In the genomic region with DNA sequence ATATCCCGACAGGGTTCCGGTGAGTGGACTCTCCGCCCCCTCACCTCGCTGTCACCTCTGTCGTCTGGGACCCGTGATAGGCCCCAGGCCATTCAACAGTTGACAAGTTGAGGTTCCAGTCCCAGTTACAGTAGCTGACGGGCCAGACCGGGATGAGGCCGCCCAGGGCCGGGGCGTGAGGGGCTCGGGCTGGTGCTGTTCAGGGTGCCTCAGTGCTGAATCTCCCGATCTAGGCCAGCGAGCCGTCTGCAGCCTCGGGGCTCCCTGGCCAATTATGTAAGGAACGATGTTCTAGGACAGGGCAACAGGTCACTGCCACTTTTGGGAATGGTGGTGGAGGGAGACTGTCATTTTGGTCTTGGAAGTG, we compare ENCODE assay signal across 8 cellular contexts. TPM values are rescaled to one million over a fixed set of nuclear protein-coding genes. Genes with fewer than 3 reads are reported as not detected.
DNase-seq lines count a peak whose midpoint lies in the region; ATAC-seq and TF ChIP-seq lines count a peak whose summit lies in the region.

No MANE protein-coding gene starts in this region.

- H3K36me3 ChIP-seq in muscle layer of duodenum (ENCODE audit: control insufficient read depth in 1 of 2, insufficient read depth in 2 of 2, low read length in 2 of 2) = peaks cover 24 to 37% of the 10 kb centered on the region in 2 donors

- peak overlapping the region; percentile 90 for H3K4me3 Mint-ChIP-seq in CD4-positive, alpha-beta T cell

- POLR2A ChIA-PET in CD4-positive, alpha-beta T cell (lab: Charles Lee) = interaction anchor here (0.6 to 3.8 kb wide), 15 partner anchors 10 to 900 kb away, joined by 3 to 59 read pairs (median 4); partner anchors contain the start of genes ADAT1, CFDP1, KARS1 and RFWD3

- peaks cover 9 to 50% of the 10 kb centered on the region in 2 donors for H3K4me1 ChIP-seq in muscle layer of duodenum (ENCODE audit: control insufficient read depth in 1 of 2, insufficient read depth in 2 of 2, low read length in 2 of 2)

- CTCF ChIA-PET in CD4-positive, alpha-beta T cell (lab: Charles Lee) = interaction anchor here (1.6 to 1.9 kb wide), 3 partner anchors 11 to 197 kb away, joined by 4 to 5 read pairs (median 4); partner anchors contain the start of gene TMEM231

- intact Hi-C loops in CD4-positive, alpha-beta T cell (cut with DNase I, micrococcal nuclease) = loop anchor here (1.0 to 10.0 kb wide), 11 partner anchors 11 to 900 kb away; partner anchors contain the start of genes ADAT1 (in 2 of the 2), KARS1 (in 2 of the 2), TERF2IP (in 2 of the 2) and TMEM170A (in 2 of the 2)

- no peak for TF ChIP-seq CTCF in CD4-positive, alpha-beta T cell (IDR thresholded peaks at IDR 0.05)
- no peak for TF ChIP-seq CTCF in HFF-Myc (IDR thresholded peaks at IDR 0.05; ENCODE audit: low read depth, low read length, missing control alignments)

- peaks cover 14% of the 10 kb centered on the region for H3K27me3 Mint-ChIP-seq in CD4-positive, alpha-beta T cell

- no peaks in the 10 kb centered on the region for H3K9me3 Mint-ChIP-seq in CD4-positive, alpha-beta T cell

- ATAC-seq in CD4-positive, alpha-beta T cell (ENCODE audit: poor library complexity) = peak; percentile 2
- peak; percentile 30 for ATAC-seq in SK-N-SH treated with all-trans-retinoic acid at 6 μM for 48 hours

- H3K27ac ChIP-seq in CD4-positive, alpha-beta T cell (ENCODE audit: low read depth, low read length) = peak overlapping the region; percentile 76
- peak overlapping the region; percentile 8 for H3K27ac ChIP-seq in muscle layer of duodenum (ENCODE audit: low read length)

- H3K4me3 ChIP-seq in HFF-Myc (replicated peaks; ENCODE audit: low read depth, low read length) (peak overlapping the region; percentile 75), muscle layer of duodenum (ENCODE audit: low read depth in 1 of 2, low read length in 2 of 2) (peak overlapping the region; percentile 93 to 99)

- DNase-seq in CD4-positive, alpha-beta T cell = peak in 3 of 10 experiments; percentile 8 to 34 (median 10)
- DNase-seq in HFF-Myc (ENCODE audit: extremely low read depth, low read depth) (no peak), NK-92 (lab: John Stamatoyannopoulos, UW; ENCODE audit: unreplicated experiment) (no peak), NCI-H446 (lab: John Stamatoyannopoulos, UW) (no peak), NCI-H345 treated with DMSO at 0.1 percent for 48 hours (lab: John Stamatoyannopoulos, UW; ENCODE audit: unreplicated experiment) (no peak)
- peak; percentile 15 for DNase-seq in effector CD4-positive, alpha-beta T cell

- peaks cover 53% of the 10 kb centered on the region for H3K36me3 Mint-ChIP-seq in CD4-positive, alpha-beta T cell (ENCODE audit: low read depth)

- peaks cover 41% of the 10 kb centered on the region for H3K4me1 Mint-ChIP-seq in CD4-positive, alpha-beta T cell (ENCODE audit: low read depth)

- H3K9me3 ChIP-seq in CD4-positive, alpha-beta T cell (ENCODE audit: control insufficient read depth, low read length) = no peaks in the 10 kb centered on the region
- H3K9me3 ChIP-seq in muscle layer of duodenum (ENCODE audit: control insufficient read depth in 1 of 2, low read length in 2 of 2) = no peaks in the 10 kb centered on the region

- H3K27ac Mint-ChIP-seq in CD4-positive, alpha-beta T cell = peak overlapping the region; percentile 89

- H3K27me3 ChIP-seq in CD4-positive, alpha-beta T cell (ENCODE audit: control insufficient read depth, insufficient read depth, low read length) = no peaks in the 10 kb centered on the region
- no peaks in the 10 kb centered on the region for H3K27me3 ChIP-seq in muscle layer of duodenum (ENCODE audit: low read depth, low read length)

TF ChIP-seq in SK-N-SH treated with all-trans-retinoic acid at 6 μM for 48 hours, 23 proteins besides CTCF, POLR2A, EP300 and RAD21:
- TF ChIP-seq ZNF8 (CRISPR knock-in tag; IDR thresholded peaks at IDR 0.05) = no peak
- no peak for TF ChIP-seq ZFP30 (CRISPR knock-in tag; IDR thresholded peaks at IDR 0.05)
- no peak for TF ChIP-seq ZNF565 (CRISPR knock-in tag; conservative IDR thresholded peaks at IDR 0.05; ENCODE audit: low read depth)
- no peak for TF ChIP-seq CSRNP3 (CRISPR knock-in tag; IDR thresholded peaks at IDR 0.05)
- no peak for TF ChIP-seq RARB (CRISPR knock-in tag; IDR thresholded peaks at IDR 0.05)
- TF ChIP-seq ZC3H10 (CRISPR knock-in tag; IDR thresholded peaks at IDR 0.05) = no peak

RNA-seq across cellular contexts. Expression of gene GABARAPL2, which starts 0.7 kb away (rescaled TPM):
- total RNA-seq in CD4-positive, alpha-beta T cell = 10 to 100 TPM; 44.6 to 48.3 TPM

RNA-seq across cellular contexts. Expression of gene TMEM231, which starts 10.8 kb away (rescaled TPM):
- total RNA-seq in CD4-positive, alpha-beta T cell = 1 to 10 TPM; 2.5 TPM

RNA-seq across cellular contexts. Expression of gene CHST5, which starts 31.0 kb away (rescaled TPM):
- total RNA-seq in CD4-positive, alpha-beta T cell = not detected

RNA-seq across cellular contexts. Expression of gene ADAT1, which starts 56.2 kb away (rescaled TPM):
- total RNA-seq in CD4-positive, alpha-beta T cell = 10 to 100 TPM; 46.7 to 47.6 TPM
